ENCODE assay signal across 1 cellular context in the genomic region with DNA sequence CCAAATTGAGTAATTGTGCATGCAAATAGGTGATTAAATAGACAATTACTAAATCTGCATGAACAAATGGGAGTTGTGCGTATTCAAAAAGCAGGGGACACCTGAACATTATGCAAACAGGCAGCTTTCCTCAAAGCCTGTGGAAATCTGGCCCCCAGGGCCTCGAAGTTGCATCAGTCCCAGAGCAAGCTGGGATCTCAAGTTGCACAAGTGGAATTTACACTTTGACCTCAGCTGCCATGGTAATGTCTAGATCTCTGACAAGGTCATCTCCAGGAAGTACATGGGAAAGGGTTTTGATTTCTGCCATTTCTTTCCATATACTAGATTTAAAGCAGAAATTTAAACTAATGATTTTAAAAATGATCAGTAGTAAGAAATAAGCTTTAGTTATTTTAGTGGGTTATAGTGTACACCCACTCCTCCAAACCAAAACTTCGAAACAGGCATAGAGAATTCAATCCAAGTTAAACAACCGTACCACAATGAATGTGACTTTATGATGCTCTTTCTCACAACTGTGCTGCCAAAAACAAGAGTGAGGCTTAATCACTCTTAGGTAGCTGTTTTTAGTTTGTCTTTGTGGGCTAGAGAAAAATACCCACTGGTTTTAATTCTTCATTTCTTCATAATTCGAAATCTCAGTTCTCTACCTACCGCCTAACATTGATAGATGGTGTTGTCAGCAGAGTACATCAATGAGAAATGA.
A peak's percentile ranks its signal among the peaks of the same experiment; 100 is the strongest.
TF ChIP-seq lines count a peak whose summit lies in the region.

No MANE protein-coding gene starts in this region.

TF ChIP-seq in HepG2, 621 proteins besides CTCF, POLR2A, EP300 and RAD21 (continued from another document):
- TF ChIP-seq NR2C2 (CRISPR knock-in tag; IDR thresholded peaks at IDR 0.05; ENCODE audit: borderline replicate concordance) (peak; percentile 83), ZMYM4 (CRISPR knock-in tag; IDR thresholded peaks at IDR 0.05) (0 out of 2 replicates have a peak, but pooled peaks have one; percentile 38), NFAT5 (CRISPR knock-in tag; IDR thresholded peaks at IDR 0.05) (no peak), SRF (IDR thresholded peaks at IDR 0.05; ENCODE audit: low read depth, low read length) (no peak), CEBPB (IDR thresholded peaks at IDR 0.05; ENCODE audit: borderline replicate concordance, low read depth, low read length) (peak; percentile 88), NR2F1 (CRISPR knock-in tag; IDR thresholded peaks at IDR 0.05) (peak in 1 of 2 experiments; percentile 39; a peak in 1 of 4 replicates), MAZ (IDR thresholded peaks at IDR 0.05; ENCODE audit: borderline replicate concordance, low read depth, low read length) (0 out of 2 replicates have a peak, but pooled peaks have one; percentile 17), MAZ (CRISPR knock-in tag; IDR thresholded peaks at IDR 0.05; ENCODE audit: low read depth) (no peak), HNF4A (CRISPR knock-in tag; IDR thresholded peaks at IDR 0.05) (peak; percentile 66), SIX4 (CRISPR knock-in tag; IDR thresholded peaks at IDR 0.05) (0 out of 2 replicates have a peak, but pooled peaks have one; percentile 19), SMC3 (IDR thresholded peaks at IDR 0.05; ENCODE audit: low read length) (0 out of 2 replicates have a peak, but pooled peaks have one; percentile 5)
- TF ChIP-seq, protein P1, sequence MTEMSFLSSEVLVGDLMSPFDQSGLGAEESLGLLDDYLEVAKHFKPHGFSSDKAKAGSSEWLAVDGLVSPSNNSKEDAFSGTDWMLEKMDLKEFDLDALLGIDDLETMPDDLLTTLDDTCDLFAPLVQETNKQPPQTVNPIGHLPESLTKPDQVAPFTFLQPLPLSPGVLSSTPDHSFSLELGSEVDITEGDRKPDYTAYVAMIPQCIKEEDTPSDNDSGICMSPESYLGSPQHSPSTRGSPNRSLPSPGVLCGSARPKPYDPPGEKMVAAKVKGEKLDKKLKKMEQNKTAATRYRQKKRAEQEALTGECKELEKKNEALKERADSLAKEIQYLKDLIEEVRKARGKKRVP (CRISPR knock-in tag; IDR thresholded peaks at IDR 0.05): 0 out of 4 replicates have a peak, but pooled peaks of 1 of the 2 experiments have one; percentile 39
